10 cellular contexts compared by ENCODE assay signal in genomic region chr1:227886503-227886961, GRCh38.
DNase-seq lines count a peak whose midpoint lies in the region; ATAC-seq, FAIRE-seq and TF ChIP-seq lines count a peak whose summit lies in the region.
"Had no signal": no experiment of that assay in that cellular context is flagged by ENCODE, and none has a peak within 500 bp of the region (broad histone marks: within the 10 kb centered on the region; RNA-seq: fewer than 3 reads in every experiment).

No MANE protein-coding gene starts in this region.

- no peak overlapping the region for H2BK12ac ChIP-seq in neuronal stem cell (ENCODE audit: low read length)

- H2BK120ac ChIP-seq in neuronal stem cell (ENCODE audit: low read depth, low read length): peak overlapping the region; percentile 30

- no peak overlapping the region for H4K91ac ChIP-seq in neuronal stem cell (ENCODE audit: low read depth, low read length, poor library complexity)

- POLR2A ChIA-PET in AG04450 (lab: Yijun Ruan, JAX): interaction anchor here (0.6 to 0.8 kb wide), 2 partner anchors 61 to 92 kb away, joined by 3 read pairs; no protein-coding TSS in a partner anchor

- no peak for TF ChIP-seq CTCF in AG04450 (IDR thresholded peaks at IDR 0.05; ENCODE audit: low read depth, low read length)

- H3K18ac ChIP-seq in neuronal stem cell (ENCODE audit: low read length): peak overlapping the region; percentile 49

- no peak overlapping the region for H3K4ac ChIP-seq in neuronal stem cell (ENCODE audit: low read length)

- no peak overlapping the region for H3K9ac ChIP-seq in HUES48 (ENCODE audit: low read depth, low read length)
- H3K9ac ChIP-seq in neuronal stem cell (ENCODE audit: low read depth, low read length, poor library complexity): no peak overlapping the region

- no peak for DNase-seq in AG04450 (ENCODE audit: low read depth, low spot score)
- DNase-seq in Right ventricle myocardium inferior (ENCODE audit: missing footprints): peak; percentile 43
- DNase-seq in neuronal stem cell (ENCODE audit: low spot score): no peak
- no peak for DNase-seq in GM19239 (ENCODE audit: insufficient read length, low spot score)
- DNase-seq in mucosa of gallbladder (ENCODE audit: low spot score): no peak
- DNase-seq: effector CD4-positive, alpha-beta T cell; NCI-H524 treated with DMSO at 0.1 percent for 48 hours had no signal

- H3K79me1 ChIP-seq in neuronal stem cell (ENCODE audit: low read depth, low read length): no peaks in the 10 kb centered on the region

- intact Hi-C loops in Right ventricle myocardium inferior (cut with DNase I): loop anchor here (10.0 kb wide), 1 partner anchor 102 kb away; no protein-coding TSS in a partner anchor

- H3K36me3 ChIP-seq in HUES48 (ENCODE audit: control insufficient read depth, insufficient read depth, low read length) (no peaks in the 10 kb centered on the region), neuronal stem cell (replicated peaks in 1 of 2; ENCODE audit: control insufficient read depth in 2 of 2, insufficient read depth in 2 of 2, low read length in 2 of 2) (no peaks in the 10 kb centered on the region)

- H2BK15ac ChIP-seq in neuronal stem cell (ENCODE audit: low read length): peak overlapping the region; percentile 90

- ATAC-seq in Right ventricle myocardium inferior (no peak), HG03460 (IDR thresholded peaks at IDR 0.05; ENCODE audit: unreplicated experiment) (no peak), HG02981 (IDR thresholded peaks at IDR 0.05; ENCODE audit: unreplicated experiment) (no peak)

- peak overlapping the region; percentile 62 for H2BK5ac ChIP-seq in neuronal stem cell (ENCODE audit: low read length)

- no peaks in the 10 kb centered on the region; the same call in 1 of the 2 replicates for H3K9me3 ChIP-seq in AG04450 (ENCODE audit: control insufficient read depth, insufficient read depth, low read length)
- no peaks in the 10 kb centered on the region for H3K9me3 ChIP-seq in HUES48 (ENCODE audit: control insufficient read depth, insufficient read depth, low read length)
- peaks cover 0 to 2% of the 10 kb centered on the region in 2 donors for H3K9me3 ChIP-seq in neuronal stem cell (replicated peaks in 1 of 2; ENCODE audit: control insufficient read depth in 2 of 2, insufficient read depth in 1 of 2, low read depth in 1 of 2, low read length in 2 of 2)

- CTCF ChIA-PET in AG04450 (lab: Charles Lee): no interaction called here

- no peak overlapping the region for H4K8ac ChIP-seq in neuronal stem cell (ENCODE audit: low read depth, low read length)

- H3K4me1 ChIP-seq in HUES48 (ENCODE audit: control insufficient read depth, insufficient read depth, low read length) (peaks cover 10% of the 10 kb centered on the region; the same call in 1 of the 2 replicates), neuronal stem cell (ENCODE audit: control insufficient read depth in 2 of 2, insufficient read depth in 1 of 2, low read depth in 1 of 2, low read length in 2 of 2) (peaks cover 13 to 27% of the 10 kb centered on the region in 2 donors)

- H3K27ac ChIP-seq in AG04450 (ENCODE audit: low read depth, low read length) (no peak overlapping the region), HUES48 (ENCODE audit: low read depth, low read length) (no peak overlapping the region), neuronal stem cell (replicated peaks; ENCODE audit: low read length) (no peak overlapping the region)

- peak overlapping the region; percentile 96 for H2AK5ac ChIP-seq in neuronal stem cell (ENCODE audit: low read depth, low read length)

- H3K4me3 ChIP-seq in AG04450 (ENCODE audit: low read depth, low read length): 0 out of 2 replicates have a peak overlapping the region, but pooled peaks have one; percentile 17
- H3K4me3 ChIP-seq in HUES48 (ENCODE audit: low read depth, low read length): peak overlapping the region; percentile 57
- no peak overlapping the region for H3K4me3 ChIP-seq in neuronal stem cell (ENCODE audit: low read length in 2 of 2)

- H2AFZ ChIP-seq in neuronal stem cell (ENCODE audit: low read length): peak overlapping the region; percentile 89

- H3K14ac ChIP-seq in neuronal stem cell (ENCODE audit: low read length): no peak overlapping the region

- no CpG with 5 or more reads among the region's 18 CpGs for WGBS in neuronal stem cell (ENCODE audit: extremely low coverage in 2 of 2, insufficient read length in 2 of 2, insufficient replicate concordance in 1 of 2), 2 donors

- no peak overlapping the region for H3K23ac ChIP-seq in neuronal stem cell (ENCODE audit: low read depth, low read length, poor library complexity)

- H3K27me3 ChIP-seq in AG04450 (ENCODE audit: control insufficient read depth, insufficient read depth, low read length) (no peaks in the 10 kb centered on the region), HUES48 (ENCODE audit: control insufficient read depth, insufficient read depth, low read length) (no peaks in the 10 kb centered on the region), neuronal stem cell (ENCODE audit: control insufficient read depth in 3 of 3, insufficient read depth in 3 of 3, low read depth in 1 of 3, low read length in 3 of 3) (no peaks in the 10 kb centered on the region)

- peak overlapping the region; percentile 80 for H3K4me2 ChIP-seq in neuronal stem cell (ENCODE audit: insufficient read depth, low read length, poor library complexity, severe bottlenecking)

- no peak for FAIRE-seq in GM19239 (lab: Jason Lieb, UNC)

Comparison
In these comparisons a context has a peak if more than half of its experiments do, and no peak if none do; other contexts are left out.
1. H3K4me3 ChIP-seq: peak in AG04450 (single experiment) and HUES48 (single experiment); none in neuronal stem cell (0 of 2).